Comparison of ENCODE assay signal across 2 cellular contexts in the genomic region with DNA sequence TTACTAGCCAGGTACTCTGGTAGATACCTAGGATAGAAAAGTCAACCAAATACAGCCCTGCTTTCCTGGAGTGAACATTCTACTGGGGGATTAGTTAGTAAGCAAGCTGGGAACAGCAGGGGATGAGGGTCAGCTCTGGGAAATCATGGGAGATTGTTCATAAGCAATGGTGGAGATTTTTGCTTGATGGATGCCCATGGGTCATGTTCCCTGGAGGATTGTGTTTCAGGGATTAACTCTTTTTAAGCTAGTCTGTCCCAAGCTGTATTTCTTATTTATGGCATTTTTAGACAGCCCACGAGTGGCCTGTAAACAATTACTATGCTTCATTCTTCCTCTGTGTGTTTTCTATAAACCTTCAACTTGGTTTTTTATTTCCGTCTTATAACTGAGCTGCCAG.
TF ChIP-seq lines count a peak whose summit lies in the region.

No MANE protein-coding gene starts in this region.

TF ChIP-seq in GM23338, 12 proteins besides CTCF, POLR2A, EP300 and RAD21 (continued from another document):
- TF ChIP-seq POLR2AphosphoS5 (IDR thresholded peaks at IDR 0.05; ENCODE audit: low read depth) (no peak), ZNF114 (CRISPR knock-in tag; IDR thresholded peaks at IDR 0.05) (no peak), STAT1 (IDR thresholded peaks at IDR 0.05; ENCODE audit: unreplicated experiment) (no peak), EZH2 (IDR thresholded peaks at IDR 0.05; ENCODE audit: low read depth, unreplicated experiment) (no peak), CREB1 (CRISPR knock-in tag; IDR thresholded peaks at IDR 0.05; ENCODE audit: low read depth) (no peak), NANOG (IDR thresholded peaks at IDR 0.05; ENCODE audit: borderline replicate concordance) (no peak)
- TF ChIP-seq, protein P1, sequence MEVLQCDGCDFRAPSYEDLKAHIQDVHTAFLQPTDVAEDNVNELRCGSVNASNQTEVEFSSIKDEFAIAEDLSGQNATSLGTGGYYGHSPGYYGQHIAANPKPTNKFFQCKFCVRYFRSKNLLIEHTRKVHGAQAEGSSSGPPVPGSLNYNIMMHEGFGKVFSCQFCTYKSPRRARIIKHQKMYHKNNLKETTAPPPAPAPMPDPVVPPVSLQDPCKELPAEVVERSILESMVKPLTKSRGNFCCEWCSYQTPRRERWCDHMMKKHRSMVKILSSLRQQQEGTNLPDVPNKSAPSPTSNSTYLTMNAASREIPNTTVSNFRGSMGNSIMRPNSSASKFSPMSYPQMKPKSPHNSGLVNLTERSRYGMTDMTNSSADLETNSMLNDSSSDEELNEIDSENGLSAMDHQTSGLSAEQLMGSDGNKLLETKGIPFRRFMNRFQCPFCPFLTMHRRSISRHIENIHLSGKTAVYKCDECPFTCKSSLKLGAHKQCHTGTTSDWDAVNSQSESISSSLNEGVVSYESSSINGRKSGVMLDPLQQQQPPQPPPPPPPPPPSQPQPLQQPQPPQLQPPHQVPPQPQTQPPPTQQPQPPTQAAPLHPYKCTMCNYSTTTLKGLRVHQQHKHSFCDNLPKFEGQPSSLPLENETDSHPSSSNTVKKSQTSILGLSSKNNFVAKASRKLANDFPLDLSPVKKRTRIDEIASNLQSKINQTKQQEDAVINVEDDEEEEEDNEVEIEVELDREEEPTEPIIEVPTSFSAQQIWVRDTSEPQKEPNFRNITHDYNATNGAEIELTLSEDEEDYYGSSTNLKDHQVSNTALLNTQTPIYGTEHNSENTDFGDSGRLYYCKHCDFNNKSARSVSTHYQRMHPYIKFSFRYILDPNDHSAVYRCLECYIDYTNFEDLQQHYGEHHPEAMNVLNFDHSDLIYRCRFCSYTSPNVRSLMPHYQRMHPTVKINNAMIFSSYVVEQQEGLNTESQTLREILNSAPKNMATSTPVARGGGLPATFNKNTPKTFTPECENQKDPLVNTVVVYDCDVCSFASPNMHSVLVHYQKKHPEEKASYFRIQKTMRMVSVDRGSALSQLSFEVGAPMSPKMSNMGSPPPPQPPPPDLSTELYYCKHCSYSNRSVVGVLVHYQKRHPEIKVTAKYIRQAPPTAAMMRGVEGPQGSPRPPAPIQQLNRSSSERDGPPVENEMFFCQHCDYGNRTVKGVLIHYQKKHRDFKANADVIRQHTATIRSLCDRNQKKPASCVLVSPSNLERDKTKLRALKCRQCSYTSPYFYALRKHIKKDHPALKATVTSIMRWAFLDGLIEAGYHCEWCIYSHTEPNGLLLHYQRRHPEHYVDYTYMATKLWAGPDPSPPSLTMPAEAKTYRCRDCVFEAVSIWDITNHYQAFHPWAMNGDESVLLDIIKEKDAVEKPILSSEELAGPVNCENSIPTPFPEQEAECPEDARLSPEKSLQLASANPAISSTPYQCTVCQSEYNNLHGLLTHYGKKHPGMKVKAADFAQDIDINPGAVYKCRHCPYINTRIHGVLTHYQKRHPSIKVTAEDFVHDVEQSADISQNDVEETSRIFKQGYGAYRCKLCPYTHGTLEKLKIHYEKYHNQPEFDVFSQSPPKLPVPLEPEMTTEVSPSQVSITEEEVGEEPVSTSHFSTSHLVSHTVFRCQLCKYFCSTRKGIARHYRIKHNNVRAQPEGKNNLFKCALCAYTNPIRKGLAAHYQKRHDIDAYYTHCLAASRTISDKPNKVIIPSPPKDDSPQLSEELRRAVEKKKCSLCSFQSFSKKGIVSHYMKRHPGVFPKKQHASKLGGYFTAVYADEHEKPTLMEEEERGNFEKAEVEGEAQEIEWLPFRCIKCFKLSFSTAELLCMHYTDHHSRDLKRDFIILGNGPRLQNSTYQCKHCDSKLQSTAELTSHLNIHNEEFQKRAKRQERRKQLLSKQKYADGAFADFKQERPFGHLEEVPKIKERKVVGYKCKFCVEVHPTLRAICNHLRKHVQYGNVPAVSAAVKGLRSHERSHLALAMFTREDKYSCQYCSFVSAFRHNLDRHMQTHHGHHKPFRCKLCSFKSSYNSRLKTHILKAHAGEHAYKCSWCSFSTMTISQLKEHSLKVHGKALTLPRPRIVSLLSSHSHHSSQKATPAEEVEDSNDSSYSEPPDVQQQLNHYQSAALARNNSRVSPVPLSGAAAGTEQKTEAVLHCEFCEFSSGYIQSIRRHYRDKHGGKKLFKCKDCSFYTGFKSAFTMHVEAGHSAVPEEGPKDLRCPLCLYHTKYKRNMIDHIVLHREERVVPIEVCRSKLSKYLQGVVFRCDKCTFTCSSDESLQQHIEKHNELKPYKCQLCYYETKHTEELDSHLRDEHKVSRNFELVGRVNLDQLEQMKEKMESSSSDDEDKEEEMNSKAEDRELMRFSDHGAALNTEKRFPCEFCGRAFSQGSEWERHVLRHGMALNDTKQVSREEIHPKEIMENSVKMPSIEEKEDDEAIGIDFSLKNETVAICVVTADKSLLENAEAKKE (CRISPR knock-in tag; IDR thresholded peaks at IDR 0.05) = no peak

TF ChIP-seq in H1, 55 proteins besides CTCF, POLR2A, EP300 and RAD21:
- TF ChIP-seq CTBP2 (IDR thresholded peaks at IDR 0.05; ENCODE audit: borderline replicate concordance, insufficient read depth, insufficient read length, low read length) = no peak
